Comparison of ENCODE assay signal across 11 cellular contexts in the genomic region with DNA sequence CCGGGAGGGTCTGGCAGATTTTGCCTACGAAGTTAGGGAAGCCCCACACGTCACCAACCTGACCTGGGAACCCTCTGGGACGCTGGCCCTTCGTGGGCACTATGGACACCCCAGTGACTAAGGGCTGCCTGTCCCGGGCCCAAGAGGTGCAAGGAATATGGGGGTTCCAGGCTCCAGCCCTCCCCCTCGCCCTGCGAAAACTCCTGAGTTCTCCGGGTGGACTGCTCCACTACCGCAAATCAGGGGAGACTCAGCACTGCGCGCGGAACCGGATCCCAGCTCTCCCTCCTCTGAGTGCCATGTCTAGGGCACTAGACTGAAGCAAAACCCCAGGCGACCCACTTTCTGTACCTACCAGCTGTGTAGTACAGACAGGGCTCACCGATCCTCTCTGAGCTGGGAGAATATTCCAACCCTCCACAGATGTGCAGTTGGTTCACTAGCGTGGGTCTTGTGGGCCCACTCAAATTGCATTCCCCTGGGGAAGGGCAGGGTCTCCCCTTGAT. TPM values are rescaled to one million over a fixed set of nuclear protein-coding genes. Genes with fewer than 3 reads are reported as not detected.
DNase-seq lines count a peak whose midpoint lies in the region; ATAC-seq, FAIRE-seq and TF ChIP-seq lines count a peak whose summit lies in the region.
"Had no signal": no experiment of that assay in that cellular context is flagged by ENCODE, and none has a peak within 500 bp of the region (broad histone marks: within the 10 kb centered on the region; RNA-seq: fewer than 3 reads in every experiment).

A gene with protein sequence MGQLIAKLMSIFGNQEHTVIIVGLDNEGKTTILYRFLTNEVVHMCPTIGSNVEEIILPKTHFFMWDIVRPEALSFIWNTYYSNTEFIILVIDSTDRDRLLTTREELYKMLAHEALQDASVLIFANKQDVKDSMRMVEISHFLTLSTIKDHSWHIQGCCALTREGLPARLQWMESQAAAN (minus strand): TSS at position 318 of the 506 bp plus-strand sequence. CDS start 401 bp downstream, outside the sequence.

- no peaks in the 10 kb centered on the region for H3K9me3 Mint-ChIP-seq in astrocyte (ENCODE audit: unreplicated experiment)

- TF ChIP-seq RAD21 in HepG2 (CRISPR knock-in tag; IDR thresholded peaks at IDR 0.05): no peak

- H3K27me3 ChIP-seq in astrocyte (ENCODE audit: insufficient read depth, low read length) (peaks cover 36% of the 10 kb centered on the region), HepG2 (ENCODE audit: control insufficient read depth in 1 of 2, insufficient read depth in 2 of 2, low read length in 2 of 2) (peaks cover 4 to 27% of the 10 kb centered on the region in 2 experiments; a peak in 4 of 5 replicates), stomach (peaks cover 0 to 10% (median 6%) of the 10 kb centered on the region in 3 donors)

- 78% methylated on average over 11 of the region's 17 CpGs for WGBS in HepG2 (ENCODE audit: low lambda C conversion rate)
- 53 to 75% (median 69%) methylated on average over 15 to 17 of the region's 17 CpGs for WGBS in stomach, 5 donors

- H3K4me3 Mint-ChIP-seq in astrocyte (ENCODE audit: unreplicated experiment): peak within 1 kb of the TSS; percentile 80

- H3K4me1 ChIP-seq in astrocyte (ENCODE audit: insufficient read depth, low read length): peaks cover 4% of the 10 kb centered on the region
- H3K4me1 ChIP-seq in HepG2 (ENCODE audit: insufficient read depth, low read length): peaks cover 14% of the 10 kb centered on the region; the same call in 1 of the 2 replicates
- H3K4me1 ChIP-seq in stomach: peaks cover 17 to 41% (median 31%) of the 10 kb centered on the region in 4 donors

- in situ Hi-C loops in HepG2 (cut with HindIII; ENCODE audit: extremely low pct_ligation_motif_present, low pct_unique_long_range_greater_than_20kb): loop anchor here (25.0 kb wide), 1 partner anchor 404 kb away; a partner anchor contains a TSS

- peak within 1 kb of the TSS; percentile 14 for H3K27ac Mint-ChIP-seq in astrocyte (ENCODE audit: unreplicated experiment)

- CTCF ChIA-PET in HepG2 (lab: Yijun Ruan, JAX; ENCODE audit: low intra/inter-chr PET ratio, low total read pairs): no interaction called here

- TF ChIP-seq POLR2A in HepG2 (IDR thresholded peaks at IDR 0.05; ENCODE audit: insufficient read depth in 1 of 2, low read depth in 2 of 2, low read length in 2 of 2): no peak
- no peak for TF ChIP-seq POLR2A in stomach (IDR thresholded peaks at IDR 0.05)

- no peak within 1 kb of the TSS for H3K9ac ChIP-seq in astrocyte (ENCODE audit: low read length)
- no peak within 1 kb of the TSS for H3K9ac ChIP-seq in HepG2 (ENCODE audit: insufficient read depth, low read depth, low read length)

- no peaks in the 10 kb centered on the region for H3K79me2 ChIP-seq in astrocyte (ENCODE audit: insufficient read depth, low read length)
- H3K79me2 ChIP-seq in HepG2 (ENCODE audit: insufficient read depth, low read length): no peaks in the 10 kb centered on the region

- H3K4me2 ChIP-seq in astrocyte (ENCODE audit: low read length) (peak within 1 kb of the TSS; percentile 86), HepG2 (ENCODE audit: low read depth, low read length) (peak within 1 kb of the TSS; percentile 65)

- H3K36me3 ChIP-seq in astrocyte (ENCODE audit: insufficient read depth, low read length) (no peaks in the 10 kb centered on the region), HepG2 (replicated peaks in 1 of 2; ENCODE audit: control insufficient read depth in 1 of 2, insufficient read depth in 2 of 2, low read length in 2 of 2) (no peaks in the 10 kb centered on the region), stomach (no peaks in the 10 kb centered on the region)

- peaks cover 35% of the 10 kb centered on the region for H3K27me3 Mint-ChIP-seq in astrocyte (ENCODE audit: low read depth, unreplicated experiment)

- H4K20me1 ChIP-seq in astrocyte (ENCODE audit: insufficient read depth, low read length) (no peaks in the 10 kb centered on the region), HepG2 (ENCODE audit: insufficient read depth, low read length) (no peaks in the 10 kb centered on the region)

- TF ChIP-seq CTCF in astrocyte (IDR thresholded peaks at IDR 0.05; ENCODE audit: insufficient read depth, low read depth, low read length): no peak
- TF ChIP-seq CTCF in HepG2 (CRISPR knock-in tag; IDR thresholded peaks at IDR 0.05): no peak
- no peak for TF ChIP-seq CTCF in stomach (IDR thresholded peaks at IDR 0.05)

- H3K9me3 ChIP-seq in astrocyte (ENCODE audit: insufficient read depth, low read depth, low read length) (no peaks in the 10 kb centered on the region), HepG2 (ENCODE audit: low read length) (no peaks in the 10 kb centered on the region), stomach (no peaks in the 10 kb centered on the region)

- no TSS peak for BruUV-seq in HepG2 (replicated peaks; lab: Mats Ljungman, UMichigan)

- FAIRE-seq in astrocyte (lab: Jason Lieb, UNC) (no peak), HepG2 (lab: Jason Lieb, UNC) (no peak)
- FAIRE-seq: A204.1 had no signal

- ATAC-seq in HepG2: no peak
- ATAC-seq in GM19324 (IDR thresholded peaks at IDR 0.05; ENCODE audit: low FRiP score, unreplicated experiment): no peak
- no peak for ATAC-seq in GM18907 (IDR thresholded peaks at IDR 0.05; ENCODE audit: unreplicated experiment)

- POLR2A ChIA-PET in HepG2 (lab: Yijun Ruan, JAX): interaction anchor here (1.2 to 1.5 kb wide), 2 partner anchors 34 kb away, joined by 4 to 15 read pairs; a partner anchor contains a TSS

- peaks cover 2% of the 10 kb centered on the region for H3K36me3 Mint-ChIP-seq in astrocyte (ENCODE audit: low read depth, unreplicated experiment)

- H3K4me1 Mint-ChIP-seq in astrocyte (ENCODE audit: low read depth, unreplicated experiment): peaks cover 5% of the 10 kb centered on the region

- H3K27ac ChIP-seq in astrocyte (ENCODE audit: low read depth, low read length) (no peak within 1 kb of the TSS), HepG2 (ENCODE audit: extremely low read length, insufficient read depth, low read length) (no peak within 1 kb of the TSS), stomach (peak within 1 kb of the TSS in 1 of 5 donors; percentile 65)

- intact Hi-C loops in HepG2 (cut with micrococcal nuclease; ENCODE audit: unreplicated experiment) (no loop called here), stomach (cut with DNase I; ENCODE audit: low total_unique reads) (no loop called here)

- H2AFZ ChIP-seq in astrocyte (ENCODE audit: low read depth, low read length) (peak within 1 kb of the TSS; percentile 79), HepG2 (ENCODE audit: low read length) (no peak within 1 kb of the TSS)

- peak; percentile 23 for DNase-seq in NOMO-1 treated with DMSO at 0.1 percent for 48 hours (lab: John Stamatoyannopoulos, UW; ENCODE audit: unreplicated experiment)
- DNase-seq in NOMO-1 treated with dmso at 0.1 percent for 144 hours (lab: John Stamatoyannopoulos, UW; ENCODE audit: unreplicated experiment): no peak
- DNase-seq in astrocyte (ENCODE audit: low read depth): no peak
- no peak for DNase-seq in HepG2 (ENCODE audit: low spot score)
- no peak for DNase-seq in stomach
- no peak for DNase-seq in NCI-H128 (lab: John Stamatoyannopoulos, UW; ENCODE audit: unreplicated experiment)
- DNase-seq: HCEC 1CT, NCI-H2107 had no signal

- H3K4me3 ChIP-seq in astrocyte (ENCODE audit: insufficient read depth, low read depth, low read length): peak within 1 kb of the TSS; percentile 53
- peak within 1 kb of the TSS in 1 of 3 experiments; percentile 51; a peak in 2 of 6 replicates for H3K4me3 ChIP-seq in HepG2 (replicated peaks in 1 of 3; ENCODE audit: insufficient read depth in 1 of 3, low read depth in 2 of 3, low read length in 3 of 3)
- peak within 1 kb of the TSS; percentile 46 to 55 (median 52) for H3K4me3 ChIP-seq in stomach

- TF ChIP-seq EP300 in HepG2 (IDR thresholded peaks at IDR 0.05; ENCODE audit: low read depth in 2 of 2, low read length in 2 of 2): no peak
- no peak for TF ChIP-seq EP300 in HepG2 (CRISPR knock-in tag; IDR thresholded peaks at IDR 0.05; ENCODE audit: borderline replicate concordance)
- TF ChIP-seq EP300 in stomach (IDR thresholded peaks at IDR 0.05): no peak

RNA-seq across cellular contexts. Expression of the gene that starts here (rescaled TPM):
- not detected in 2 replicates for total RNA-seq in astrocyte
- not detected in 2 replicates for total RNA-seq in HepG2 (2016; rRNA removed; fragmentation: Illumina TruSeq; extraction: Trizol)
- not detected in 2 replicates for total RNA-seq in HepG2 (2016; cell fraction: cytosol; rRNA removed; fragmentation: Illumina TruSeq; extraction: Trizol; ENCODE audit: low read depth)
- not detected in 2 replicates for total RNA-seq in HepG2 (2016; cell fraction: insoluble cytoplasmic fraction; rRNA removed; fragmentation: Illumina TruSeq; extraction: Trizol)
- total RNA-seq in HepG2 (2016; cell fraction: membrane; rRNA removed; fragmentation: Illumina TruSeq; extraction: Trizol): not detected in 2 replicates
- not detected in 2 replicates for total RNA-seq in HepG2 (2016; cell fraction: nucleus; rRNA removed; fragmentation: Illumina TruSeq; extraction: Trizol)
- not detected in 2 replicates for polyA plus RNA-seq in HepG2 (2011; rRNA removed)
- not detected in 2 replicates for polyA plus RNA-seq in HepG2 (2011; cell fraction: cytosol; rRNA removed)
- not detected in 2 replicates for polyA plus RNA-seq in HepG2 (2011; cell fraction: nucleus; rRNA removed)
- polyA plus RNA-seq in HepG2 (2012): not detected in 2 replicates
- not detected in 2 replicates for polyA plus RNA-seq in HepG2 (2016; cell fraction: cytosol; fragmentation: Illumina TruSeq; extraction: Trizol; ENCODE audit: low read depth)
- not detected in 2 replicates for polyA plus RNA-seq in HepG2 (2016; cell fraction: insoluble cytoplasmic fraction; fragmentation: Illumina TruSeq; extraction: Trizol; ENCODE audit: low read depth)
- polyA plus RNA-seq in HepG2 (2016; cell fraction: membrane; fragmentation: Illumina TruSeq; extraction: Trizol; ENCODE audit: low read depth): not detected in 2 replicates
- polyA plus RNA-seq in HepG2 (2016; cell fraction: nucleus; fragmentation: Illumina TruSeq; extraction: Trizol; ENCODE audit: insufficient read depth, low read depth): not detected in 2 replicates
- 0.09 TPM in 1 of 2 replicates, not detected in the other for polyA minus RNA-seq in HepG2 (2011; rRNA and poly(A)+ RNA removed; ENCODE audit: low replicate concordance)
- polyA minus RNA-seq in HepG2 (2011; cell fraction: cytosol; rRNA and poly(A)+ RNA removed): not detected in 2 replicates
- polyA minus RNA-seq in HepG2 (2011; cell fraction: nucleus; rRNA and poly(A)+ RNA removed): not detected in 2 replicates
- not detected for total RNA-seq in stomach
- polyA plus RNA-seq in stomach: not detected
